Comparison of ENCODE assay signal across 1 cellular context in the genomic region with DNA sequence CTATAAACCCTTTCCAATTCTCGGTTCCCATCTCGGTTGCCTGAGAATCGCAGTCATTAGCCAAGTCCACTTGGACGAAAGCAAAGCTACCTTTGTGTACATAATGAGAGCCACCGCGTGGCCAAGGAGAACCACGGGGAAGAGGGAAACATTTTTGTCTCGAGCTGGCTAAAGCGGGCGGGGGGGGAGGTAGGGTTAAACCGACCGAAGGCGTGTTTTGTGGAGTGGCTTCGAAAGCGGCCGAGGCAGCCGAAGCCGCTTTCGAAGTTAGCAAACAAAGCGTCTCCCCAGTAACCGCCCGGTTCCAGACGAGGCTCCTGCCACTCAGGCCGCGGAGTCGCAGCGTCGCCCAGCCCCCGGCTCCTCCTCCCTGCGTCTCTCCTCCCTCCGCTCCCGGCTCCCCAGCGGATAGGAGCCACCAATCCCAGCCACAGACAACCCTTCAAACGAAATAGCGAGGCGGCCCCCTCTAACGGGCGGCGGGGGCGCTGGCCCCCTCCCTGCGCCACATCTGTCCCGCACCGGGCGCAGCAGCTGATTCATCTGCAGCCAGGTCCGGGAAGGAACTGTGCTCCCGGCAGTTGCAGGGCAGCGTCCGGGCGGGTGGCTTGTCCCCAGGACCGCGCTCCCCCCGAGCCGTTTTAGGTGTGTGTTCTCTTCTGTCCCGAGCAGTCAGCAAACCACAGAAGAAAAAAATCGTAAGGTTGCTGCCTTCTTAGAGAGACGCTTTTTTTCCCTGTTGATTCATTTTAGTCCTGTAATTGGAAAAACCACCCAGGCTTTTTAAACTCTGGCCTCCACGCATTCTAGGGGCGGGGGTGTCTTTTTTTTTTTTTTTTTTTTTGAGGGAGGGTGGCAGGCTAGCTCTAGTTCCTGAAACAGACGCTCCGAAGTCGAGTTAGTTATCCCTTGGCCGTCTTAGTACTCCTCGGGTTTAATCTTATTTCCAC.
A peak's percentile ranks its signal among the peaks of the same experiment; 100 is the strongest.
TF ChIP-seq lines count a peak whose summit lies in the region.

No MANE protein-coding gene starts in this region.

TF ChIP-seq in HEK293, 187 proteins besides CTCF, POLR2A, EP300 and RAD21 (continued from another document and continues in another):
- no peak for TF ChIP-seq PRDM2 (tag by site-specific recombination; IDR thresholded peaks at IDR 0.05; ENCODE audit: borderline replicate concordance)
- TF ChIP-seq HOXC10 (CRISPR knock-in tag; IDR thresholded peaks at IDR 0.05) = no peak
- TF ChIP-seq, protein P1, sequence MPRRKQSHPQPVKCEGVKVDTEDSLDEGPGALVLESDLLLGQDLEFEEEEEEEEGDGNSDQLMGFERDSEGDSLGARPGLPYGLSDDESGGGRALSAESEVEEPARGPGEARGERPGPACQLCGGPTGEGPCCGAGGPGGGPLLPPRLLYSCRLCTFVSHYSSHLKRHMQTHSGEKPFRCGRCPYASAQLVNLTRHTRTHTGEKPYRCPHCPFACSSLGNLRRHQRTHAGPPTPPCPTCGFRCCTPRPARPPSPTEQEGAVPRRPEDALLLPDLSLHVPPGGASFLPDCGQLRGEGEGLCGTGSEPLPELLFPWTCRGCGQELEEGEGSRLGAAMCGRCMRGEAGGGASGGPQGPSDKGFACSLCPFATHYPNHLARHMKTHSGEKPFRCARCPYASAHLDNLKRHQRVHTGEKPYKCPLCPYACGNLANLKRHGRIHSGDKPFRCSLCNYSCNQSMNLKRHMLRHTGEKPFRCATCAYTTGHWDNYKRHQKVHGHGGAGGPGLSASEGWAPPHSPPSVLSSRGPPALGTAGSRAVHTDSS (tag by site-specific recombination; IDR thresholded peaks at IDR 0.05) = no peak
- TF ChIP-seq ZNF157 (tag by site-specific recombination; IDR thresholded peaks at IDR 0.05) = no peak
- TF ChIP-seq BCL11B (tag by site-specific recombination; IDR thresholded peaks at IDR 0.05; ENCODE audit: low read depth) = no peak; the same call in 1 of the 2 replicates
- peak; percentile 94 for TF ChIP-seq ZIC2 (tag by site-specific recombination; IDR thresholded peaks at IDR 0.05)
- TF ChIP-seq, protein P2, sequence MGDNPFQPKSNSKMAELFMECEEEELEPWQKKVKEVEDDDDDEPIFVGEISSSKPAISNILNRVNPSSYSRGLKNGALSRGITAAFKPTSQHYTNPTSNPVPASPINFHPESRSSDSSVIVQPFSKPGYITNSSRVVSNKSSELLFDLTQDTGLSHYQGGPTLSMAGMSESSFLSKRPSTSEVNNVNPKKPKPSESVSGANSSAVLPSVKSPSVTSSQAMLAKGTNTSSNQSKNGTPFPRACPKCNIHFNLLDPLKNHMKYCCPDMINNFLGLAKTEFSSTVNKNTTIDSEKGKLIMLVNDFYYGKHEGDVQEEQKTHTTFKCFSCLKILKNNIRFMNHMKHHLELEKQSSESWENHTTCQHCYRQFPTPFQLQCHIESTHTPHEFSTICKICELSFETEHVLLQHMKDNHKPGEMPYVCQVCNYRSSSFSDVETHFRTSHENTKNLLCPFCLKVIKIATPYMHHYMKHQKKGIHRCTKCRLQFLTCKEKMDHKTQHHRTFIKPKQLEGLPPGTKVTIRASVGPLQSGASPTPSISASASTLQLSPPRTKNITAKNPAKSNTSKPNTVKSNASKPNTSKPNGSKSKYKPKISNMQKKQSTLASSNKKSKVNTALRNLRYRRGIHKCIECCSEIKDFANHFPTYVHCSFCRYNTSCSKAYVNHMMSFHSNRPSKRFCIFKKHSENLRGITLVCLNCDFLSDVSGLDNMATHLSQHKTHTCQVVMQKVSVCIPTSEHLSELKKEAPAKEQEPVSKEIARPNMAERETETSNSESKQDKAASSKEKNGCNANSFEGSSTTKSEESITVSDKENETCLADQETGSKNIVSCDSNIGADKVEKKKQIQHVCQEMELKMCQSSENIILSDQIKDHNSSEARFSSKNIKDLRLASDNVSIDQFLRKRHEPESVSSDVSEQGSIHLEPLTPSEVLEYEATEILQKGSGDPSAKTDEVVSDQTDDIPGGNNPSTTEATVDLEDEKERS (tag by site-specific recombination; IDR thresholded peaks at IDR 0.05) = no peak
- peak; percentile 89 for TF ChIP-seq ZXDB (tag by site-specific recombination; IDR thresholded peaks at IDR 0.05)
- peak; percentile 81 for TF ChIP-seq SP7 (tag by site-specific recombination; IDR thresholded peaks at IDR 0.05)
- TF ChIP-seq ZBTB6 (tag by site-specific recombination; IDR thresholded peaks at IDR 0.05) = no peak
- TF ChIP-seq ZNF76 (tag by site-specific recombination; IDR thresholded peaks at IDR 0.05; ENCODE audit: borderline replicate concordance, low read depth) = peak; percentile 69; the same call in 1 of the 2 replicates
- no peak for TF ChIP-seq ZNF585B (tag by site-specific recombination; IDR thresholded peaks at IDR 0.05)
- no peak for TF ChIP-seq ZNF529 (tag by site-specific recombination; IDR thresholded peaks at IDR 0.05; ENCODE audit: insufficient replicate concordance)
- TF ChIP-seq EGR2 (tag by site-specific recombination; IDR thresholded peaks at IDR 0.05; ENCODE audit: low read depth) = peak; percentile 86
- TF ChIP-seq ZNF398 (tag by site-specific recombination; IDR thresholded peaks at IDR 0.05) = peak; percentile 99
- no peak for TF ChIP-seq ZNF280C (tag by site-specific recombination; IDR thresholded peaks at IDR 0.05)
- TF ChIP-seq BCL11A (tag by site-specific recombination; IDR thresholded peaks at IDR 0.05; ENCODE audit: low read depth) = peak; percentile 90
- TF ChIP-seq ZNF24 (tag by site-specific recombination; IDR thresholded peaks at IDR 0.05) = peak; percentile 63; the same call in 1 of the 2 replicates
- TF ChIP-seq KLF9 (tag by site-specific recombination; IDR thresholded peaks at IDR 0.05; ENCODE audit: low read depth) = peak; percentile 30; the same call in 1 of the 2 replicates
- no peak for TF ChIP-seq ZNF140 (tag by site-specific recombination; IDR thresholded peaks at IDR 0.05)
- TF ChIP-seq, protein P3, sequence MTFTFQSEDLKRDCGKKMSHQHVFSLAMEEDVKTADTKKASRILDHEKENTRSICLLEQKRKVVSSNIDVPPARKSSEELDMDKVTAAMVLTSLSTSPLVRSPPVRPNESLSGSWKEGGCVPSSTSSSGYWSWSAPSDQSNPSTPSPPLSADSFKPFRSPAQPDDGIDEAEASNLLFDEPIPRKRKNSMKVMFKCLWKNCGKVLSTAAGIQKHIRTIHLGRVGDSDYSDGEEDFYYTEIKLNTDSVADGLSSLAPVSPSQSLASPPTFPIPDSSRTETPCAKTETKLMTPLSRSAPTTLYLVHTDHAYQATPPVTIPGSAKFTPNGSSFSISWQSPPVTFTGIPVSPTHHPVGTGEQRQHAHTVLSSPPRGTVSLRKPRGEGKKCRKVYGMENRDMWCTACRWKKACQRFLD (tag by site-specific recombination; IDR thresholded peaks at IDR 0.05) = no peak
- TF ChIP-seq, protein P4, sequence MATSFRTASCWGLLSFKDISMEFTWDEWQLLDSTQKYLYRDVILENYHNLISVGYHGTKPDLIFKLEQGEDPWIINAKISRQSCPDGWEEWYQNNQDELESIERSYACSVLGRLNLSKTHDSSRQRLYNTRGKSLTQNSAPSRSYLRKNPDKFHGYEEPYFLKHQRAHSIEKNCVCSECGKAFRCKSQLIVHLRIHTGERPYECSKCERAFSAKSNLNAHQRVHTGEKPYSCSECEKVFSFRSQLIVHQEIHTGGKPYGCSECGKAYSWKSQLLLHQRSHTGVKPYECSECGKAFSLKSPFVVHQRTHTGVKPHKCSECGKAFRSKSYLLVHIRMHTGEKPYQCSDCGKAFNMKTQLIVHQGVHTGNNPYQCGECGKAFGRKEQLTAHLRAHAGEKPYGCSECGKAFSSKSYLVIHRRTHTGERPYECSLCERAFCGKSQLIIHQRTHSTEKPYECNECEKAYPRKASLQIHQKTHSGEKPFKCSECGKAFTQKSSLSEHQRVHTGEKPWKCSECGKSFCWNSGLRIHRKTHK (tag by site-specific recombination; IDR thresholded peaks at IDR 0.05) = no peak
- no peak; the same call in 1 of the 2 replicates for TF ChIP-seq ZNF777 (tag by site-specific recombination; IDR thresholded peaks at IDR 0.05; ENCODE audit: borderline replicate concordance)
- TF ChIP-seq BCL6B (tag by site-specific recombination; IDR thresholded peaks at IDR 0.05) = peak; percentile 60
- TF ChIP-seq ZNF341 (tag by site-specific recombination; IDR thresholded peaks at IDR 0.05; ENCODE audit: low read depth) = peak; percentile 99
- TF ChIP-seq ZNF366 (tag by site-specific recombination; conservative IDR thresholded peaks at IDR 0.05) = no peak; the same call in 1 of the 2 replicates
